Comparison of ENCODE assay signal across 8 cellular contexts in genomic region chr22:41862160-41862529, GRCh38. TPM values are rescaled to one million over a fixed set of nuclear protein-coding genes. Genes with fewer than 3 reads are reported as not detected.
A peak's percentile ranks its signal among the peaks of the same experiment; 100 is the strongest.
DNase-seq lines count a peak whose midpoint lies in the region; ATAC-seq and TF ChIP-seq lines count a peak whose summit lies in the region.

No MANE protein-coding gene starts in this region.

- CTCF ChIA-PET in CD8-positive, alpha-beta memory T cell (lab: Charles Lee): interaction anchor here (0.8 to 2.0 kb wide), 12 partner anchors 12 to 165 kb away, joined by 3 to 8 read pairs (median 4); partner anchors contain the start of genes CENPM and SREBF2

- peak overlapping the region; percentile 84 to 98 (median 92) for H3K27ac Mint-ChIP-seq in CD8-positive, alpha-beta memory T cell
- peak overlapping the region; percentile 99 for H3K27ac Mint-ChIP-seq in activated naive CD8-positive, alpha-beta T cell treated with anti-CD3 and anti-CD28 coated beads, Interleukin-2, amount 50 U/mL, for 24 hours
- peak overlapping the region; percentile 94 to 97 (median 96) for H3K27ac Mint-ChIP-seq in naive B cell

- H3K36me3 ChIP-seq in CD8-positive, alpha-beta memory T cell (ENCODE audit: insufficient read depth, low read length): peaks cover 2% of the 10 kb centered on the region
- peaks cover 3% of the 10 kb centered on the region; the same call in 1 of the 2 replicates for H3K36me3 ChIP-seq in SJCRH30
- peaks cover 28% of the 10 kb centered on the region for H3K36me3 ChIP-seq in WERI-Rb-1

- peaks cover 39% of the 10 kb centered on the region for H3K4me1 ChIP-seq in CD8-positive, alpha-beta memory T cell (ENCODE audit: insufficient read depth, low read length)
- H3K4me1 ChIP-seq in SJCRH30: 0 out of 2 replicates have a peak, but pooled peaks cover 3% of the 10 kb centered on the region

- peak overlapping the region; percentile 32 for H3K27ac ChIP-seq in CD8-positive, alpha-beta memory T cell (ENCODE audit: low read depth, low read length)
- H3K27ac ChIP-seq in SJCRH30 (no peak overlapping the region), caudate nucleus (ENCODE audit: low read depth, low read length) (no peak overlapping the region), WERI-Rb-1 (no peak overlapping the region)

- H3K36me3 Mint-ChIP-seq in CD8-positive, alpha-beta memory T cell: peaks cover 0 to 14% (median 7%) of the 10 kb centered on the region in 3 donors
- H3K36me3 Mint-ChIP-seq in activated naive CD8-positive, alpha-beta T cell treated with anti-CD3 and anti-CD28 coated beads, Interleukin-2, amount 50 U/mL, for 24 hours (ENCODE audit: low read depth): peaks cover 24% of the 10 kb centered on the region
- no peaks in the 10 kb centered on the region for H3K36me3 Mint-ChIP-seq in naive B cell

- no peaks in the 10 kb centered on the region for H3K9me3 ChIP-seq in CD8-positive, alpha-beta memory T cell (ENCODE audit: low read length)
- no peaks in the 10 kb centered on the region for H3K9me3 ChIP-seq in SJCRH30 (replicated peaks)
- H3K9me3 ChIP-seq in WERI-Rb-1 (ENCODE audit: severe bottlenecking): no peaks in the 10 kb centered on the region

- H3K4me1 Mint-ChIP-seq in CD8-positive, alpha-beta memory T cell: peaks cover 45 to 68% (median 59%) of the 10 kb centered on the region in 3 donors
- H3K4me1 Mint-ChIP-seq in activated naive CD8-positive, alpha-beta T cell treated with anti-CD3 and anti-CD28 coated beads, Interleukin-2, amount 50 U/mL, for 24 hours: peaks cover 92% of the 10 kb centered on the region
- peaks cover 68 to 99% (median 80%) of the 10 kb centered on the region in 3 donors for H3K4me1 Mint-ChIP-seq in naive B cell

- H3K4me3 ChIP-seq in CD8-positive, alpha-beta memory T cell (ENCODE audit: low read length): peak overlapping the region; percentile 7
- H3K4me3 ChIP-seq in SJCRH30: no peak overlapping the region
- H3K4me3 ChIP-seq in WERI-Rb-1 (ENCODE audit: low read depth, low read length): no peak overlapping the region

- no peaks in the 10 kb centered on the region for H3K27me3 ChIP-seq in CD8-positive, alpha-beta memory T cell (ENCODE audit: insufficient read depth, low read length, poor library complexity, severe bottlenecking)
- H3K27me3 ChIP-seq in SJCRH30 (no peaks in the 10 kb centered on the region), WERI-Rb-1 (ENCODE audit: insufficient read depth, low read depth, severe bottlenecking) (no peaks in the 10 kb centered on the region)

- peak; percentile 34 for ATAC-seq in GM21717 (IDR thresholded peaks at IDR 0.05; ENCODE audit: unreplicated experiment)
- peak; percentile 51 for ATAC-seq in activated naive CD8-positive, alpha-beta T cell treated with anti-CD3 and anti-CD28 coated beads, Interleukin-2, amount 50 U/mL, for 24 hours
- peak; percentile 50 to 63 for ATAC-seq in naive B cell (ENCODE audit: low read depth in 2 of 2)

- H3K27me3 Mint-ChIP-seq in CD8-positive, alpha-beta memory T cell: no peaks in the 10 kb centered on the region
- peaks cover 1% of the 10 kb centered on the region for H3K27me3 Mint-ChIP-seq in activated naive CD8-positive, alpha-beta T cell treated with anti-CD3 and anti-CD28 coated beads, Interleukin-2, amount 50 U/mL, for 24 hours
- no peaks in the 10 kb centered on the region for H3K27me3 Mint-ChIP-seq in naive B cell

- POLR2A ChIA-PET in CD8-positive, alpha-beta memory T cell (lab: Charles Lee): interaction anchor here (0.8 to 2.5 kb wide), 7 partner anchors 28 to 78 kb away, joined by 3 to 12 read pairs (median 7); partner anchors contain the start of genes CCDC134, SREBF2 and TNFRSF13C

- peak overlapping the region; percentile 41 to 65 (median 56) for H3K4me3 Mint-ChIP-seq in CD8-positive, alpha-beta memory T cell
- H3K4me3 Mint-ChIP-seq in activated naive CD8-positive, alpha-beta T cell treated with anti-CD3 and anti-CD28 coated beads, Interleukin-2, amount 50 U/mL, for 24 hours: peak overlapping the region; percentile 73
- peak overlapping the region; percentile 34 to 86 (median 76) for H3K4me3 Mint-ChIP-seq in naive B cell

- no peaks in the 10 kb centered on the region for H3K9me3 Mint-ChIP-seq in CD8-positive, alpha-beta memory T cell
- no peaks in the 10 kb centered on the region for H3K9me3 Mint-ChIP-seq in activated naive CD8-positive, alpha-beta T cell treated with anti-CD3 and anti-CD28 coated beads, Interleukin-2, amount 50 U/mL, for 24 hours
- H3K9me3 Mint-ChIP-seq in naive B cell: no peaks in the 10 kb centered on the region

- no peak for TF ChIP-seq CTCF in WERI-Rb-1 (IDR thresholded peaks at IDR 0.05; ENCODE audit: low read depth, low read length)

- peak in 3 of 5 donors; percentile 27 to 56 (median 42) for DNase-seq in CD8-positive, alpha-beta memory T cell
- DNase-seq in NCI-H69 (lab: John Stamatoyannopoulos, UW): peak; percentile 56
- peak; percentile 44 for DNase-seq in activated naive CD8-positive, alpha-beta T cell treated with anti-CD3 and anti-CD28 coated beads, Interleukin-2, amount 50 U/mL, for 24 hours
- DNase-seq in naive B cell: peak; percentile 57
- no peak for DNase-seq in SJCRH30
- no peak for DNase-seq in caudate nucleus (lab: John Stamatoyannopoulos, UW)
- no peak for DNase-seq in WERI-Rb-1

RNA-seq across cellular contexts. Expression of gene SREBF2, which starts 29.2 kb away (rescaled TPM):
- total RNA-seq in CD8-positive, alpha-beta memory T cell: 10 to 100 TPM; 85.1 to 87.1 TPM
- polyA plus RNA-seq in CD8-positive, alpha-beta memory T cell: 24.5 TPM
- 10 to 100 TPM; 30.1 to 52.8 (median 40.7) TPM for polyA plus RNA-seq in naive B cell (ENCODE audit: low read depth in 6 of 6)
- total RNA-seq in SJCRH30 (2014; rRNA removed; shearing (Covaris generic)): 100 and 103 TPM in 2 replicates

RNA-seq across cellular contexts. Expression of gene SHISA8, which starts 52.7 kb away (rescaled TPM):
- 1 to 10 TPM; 1.3 to 1.4 TPM for total RNA-seq in CD8-positive, alpha-beta memory T cell
- polyA plus RNA-seq in CD8-positive, alpha-beta memory T cell: not detected
- 1 to 10 TPM in 1 of 6 donors, under 1 TPM in 5; 0.28 to 1.7 (median 0.67) TPM for polyA plus RNA-seq in naive B cell (ENCODE audit: low read depth in 6 of 6)
- total RNA-seq in SJCRH30 (2014; rRNA removed; shearing (Covaris generic)): not detected in 2 replicates

Comparison
In these comparisons a context has a peak if more than half of its experiments do, and no peak if none do; other contexts are left out.
1. DNase-seq: peak in CD8-positive, alpha-beta memory T cell (3 of 5), NCI-H69 (single experiment), activated naive CD8-positive, alpha-beta T cell treated with anti-CD3 and anti-CD28 coated beads, Interleukin-2, amount 50 U/mL, for 24 hours (single experiment) and naive B cell (single experiment); none in SJCRH30 (0 of 2), caudate nucleus (0 of 61) and WERI-Rb-1 (single experiment).
2. Peak in every context shown above with its lines, with median percentiles within 50 percentile points of each other: H3K27ac Mint-ChIP-seq, H3K4me3 Mint-ChIP-seq and ATAC-seq.